Comparison of ENCODE assay signal across 27 cellular contexts in the genomic region with DNA sequence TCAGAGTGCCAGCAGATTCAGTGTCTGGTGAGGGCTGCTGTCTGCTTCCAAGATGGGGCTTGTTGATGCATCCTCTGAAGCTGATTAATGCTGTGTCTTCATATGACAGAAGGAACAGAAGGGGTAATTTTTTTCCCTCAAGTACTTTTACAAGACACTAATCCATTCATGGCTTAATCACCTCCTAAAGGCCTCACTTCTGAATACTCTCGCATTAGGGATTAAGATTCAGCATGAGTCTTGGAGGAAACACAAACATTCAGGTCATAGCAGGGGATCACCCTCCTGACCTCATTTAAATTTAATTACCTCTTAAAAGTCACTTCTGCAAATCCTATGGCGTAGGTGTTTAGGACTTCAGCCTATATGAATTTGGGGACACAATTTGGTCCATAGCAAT.
DNase-seq lines count a peak whose midpoint lies in the region; FAIRE-seq and TF ChIP-seq lines count a peak whose summit lies in the region.
"Had no signal": no experiment of that assay in that cellular context is flagged by ENCODE, and none has a peak within 500 bp of the region (broad histone marks: within the 10 kb centered on the region; RNA-seq: fewer than 3 reads in every experiment).

No MANE protein-coding gene starts in this region.

- no peaks in the 10 kb centered on the region for H3K9me2 ChIP-seq in Loucy (replicated peaks; ENCODE audit: low read depth, low read length)

- DNase-seq in D721Med (ENCODE audit: insufficient read length, low spot score) (no peak), RKO (ENCODE audit: low spot score) (peak; percentile 7), retinal pigment epithelial cell (ENCODE audit: low read depth) (peak; percentile 76), ascending aorta (ENCODE audit: low spot score in 2 of 2) (no peak), foreskin fibroblast (no peak)
- no peak for DNase-seq in activated CD8-positive, alpha-beta memory T cell treated with anti-CD3 and anti-CD28 coated beads, Interleukin-2, amount 50 U/mL, for 4 hours
- DNase-seq: AML-193; Caco-2; CD4-positive, alpha-beta T cell; DMS153; DND-41; MV-4-11; NCI-H1105; NCI-H146; NCI-H2029; NCI-H2227 treated with DMSO at 0.1 percent for 48 hours; NCI-H510A; NCI-H748 treated with DMSO at 0.1 percent for 48 hours; NK-92 treated with Interleukin-12 subunit alpha and Interleukin-12 subunit beta, amount 100 ng/mL, for 24 hours; PC-9; RPMI8226; SHP77 had no signal

- no peaks in the 10 kb centered on the region for H3K79me2 ChIP-seq in Loucy (ENCODE audit: insufficient read depth, low read length)

- TF ChIP-seq CTCF in D721Med (IDR thresholded peaks at IDR 0.05; ENCODE audit: insufficient read depth, missing control alignments) (no peak), Loucy (conservative IDR thresholded peaks at IDR 0.05; ENCODE audit: low read length) (no peak), retinal pigment epithelial cell (conservative IDR thresholded peaks at IDR 0.05; ENCODE audit: low read depth, low read length) (no peak), ascending aorta (IDR thresholded peaks at IDR 0.05) (no peak), foreskin fibroblast (IDR thresholded peaks at IDR 0.05; ENCODE audit: low read depth, low read length) (no peak)

- H2AFZ ChIP-seq in Loucy (ENCODE audit: low read length): peak overlapping the region; percentile 65; the same call in 1 of the 2 replicates
- H2AFZ ChIP-seq: PC-9 had no signal

- no peaks in the 10 kb centered on the region for H3F3A ChIP-seq in Loucy (ENCODE audit: low read depth)

- H3K9me3 ChIP-seq in Loucy (ENCODE audit: insufficient read depth, low read depth, low read length) (no peaks in the 10 kb centered on the region), ascending aorta (no peaks in the 10 kb centered on the region)
- H3K9me3 ChIP-seq: BLaER1 treated with 17β-estradiol and CSF1 and Interleukin-3, amounts not matched to agents 10 nM and 100 nM; Caco-2 had no signal

- H3K27me3 ChIP-seq in Loucy (ENCODE audit: insufficient read depth, low read length, poor library complexity, severe bottlenecking) (no peaks in the 10 kb centered on the region), ascending aorta (no peaks in the 10 kb centered on the region)
- H3K27me3 ChIP-seq: BLaER1 treated with 17β-estradiol and CSF1 and Interleukin-3, amounts not matched to agents 10 nM and 100 nM had no signal

- H3K4me2 ChIP-seq in Loucy (ENCODE audit: low read depth, low read length, poor library complexity, severe bottlenecking): no peak overlapping the region
- H3K4me2 ChIP-seq: BLaER1 treated with 17β-estradiol and CSF1 and Interleukin-3, amounts not matched to agents 10 nM and 100 nM; PC-9 had no signal

- FAIRE-seq in D721Med (lab: Jason Lieb, UNC): peak; percentile 99
- FAIRE-seq: A204.1, GM12892, GM19239 had no signal

- H3K27ac ChIP-seq in ascending aorta: no peak overlapping the region
- H3K27ac ChIP-seq: BLaER1 treated with 17β-estradiol and CSF1 and Interleukin-3, amounts not matched to agents 10 nM and 100 nM; PC-9 had no signal

- H4K20me1 ChIP-seq in Loucy (ENCODE audit: insufficient read depth, low read length, poor library complexity, severe bottlenecking): no peaks in the 10 kb centered on the region
- H4K20me1 ChIP-seq: BLaER1 treated with 17β-estradiol and CSF1 and Interleukin-3, amounts not matched to agents 10 nM and 100 nM had no signal

- intact Hi-C loops in ascending aorta (cut with DNase I): no loop called here

- H3K4me3 ChIP-seq in Loucy (ENCODE audit: low read length, poor library complexity, severe bottlenecking): no peak overlapping the region
- H3K4me3 ChIP-seq in retinal pigment epithelial cell (ENCODE audit: low read length): no peak overlapping the region
- no peak overlapping the region for H3K4me3 ChIP-seq in ascending aorta
- H3K4me3 ChIP-seq in foreskin fibroblast (ENCODE audit: low read depth in 1 of 2, low read length in 2 of 2): no peak overlapping the region
- H3K4me3 ChIP-seq: BLaER1 treated with 17β-estradiol and CSF1 and Interleukin-3, amounts not matched to agents 10 nM and 100 nM; PC-9 had no signal

- H3K9ac ChIP-seq in Loucy (ENCODE audit: low read depth, low read length, poor library complexity, severe bottlenecking): no peak overlapping the region
- H3K9ac ChIP-seq: BLaER1 treated with 17β-estradiol and CSF1 and Interleukin-3, amounts not matched to agents 10 nM and 100 nM had no signal

- no peaks in the 10 kb centered on the region for H3K36me3 ChIP-seq in Loucy (ENCODE audit: insufficient read depth, low read length)
- H3K36me3 ChIP-seq in ascending aorta: no peaks in the 10 kb centered on the region
- H3K36me3 ChIP-seq: BLaER1 treated with 17β-estradiol and CSF1 and Interleukin-3, amounts not matched to agents 10 nM and 100 nM had no signal

- H3K4me1 ChIP-seq in Loucy (ENCODE audit: insufficient read depth, low read length, poor library complexity, severe bottlenecking) (no peaks in the 10 kb centered on the region), ascending aorta (no peaks in the 10 kb centered on the region)
- H3K4me1 ChIP-seq: BLaER1 treated with 17β-estradiol and CSF1 and Interleukin-3, amounts not matched to agents 10 nM and 100 nM; Caco-2 had no signal

Comparison
In these comparisons a context has a peak if more than half of its experiments do, and no peak if none do; other contexts are left out.
1. DNase-seq: peak in RKO (single experiment) and retinal pigment epithelial cell (single experiment); none in D721Med (single experiment), ascending aorta (0 of 2), foreskin fibroblast (0 of 2) and activated CD8-positive, alpha-beta memory T cell treated with anti-CD3 and anti-CD28 coated beads, Interleukin-2, amount 50 U/mL, for 4 hours (single experiment).